Comparison of ENCODE assay signal across 11 cellular contexts in genomic region chr11:130163346-130164220, GRCh38. TPM values are rescaled to one million over a fixed set of nuclear protein-coding genes. Genes with fewer than 3 reads are reported as not detected.
A peak's percentile ranks its signal among the peaks of the same experiment; 100 is the strongest.
DNase-seq lines count a peak whose midpoint lies in the region; ATAC-seq and TF ChIP-seq lines count a peak whose summit lies in the region.
"Had no signal": no experiment of that assay in that cellular context is flagged by ENCODE, and none has a peak within 500 bp of the region (broad histone marks: within the 10 kb centered on the region; RNA-seq: fewer than 3 reads in every experiment).

No MANE protein-coding gene starts in this region.

- H3K27me3 Mint-ChIP-seq in progenitor cell of endocrine pancreas (peaks cover 10% of the 10 kb centered on the region), T-cell (peaks cover 57 to 64% of the 10 kb centered on the region in 2 donors)

- POLR2A ChIA-PET in RWPE1 (lab: Yijun Ruan, JAX; ENCODE audit: low non-redundant PET) (no interaction called here), T-cell (lab: Charles Lee) (no interaction called here)

- H3K4me1 Mint-ChIP-seq in progenitor cell of endocrine pancreas (ENCODE audit: low read depth) (peaks cover 16% of the 10 kb centered on the region), T-cell (peaks cover 10 to 19% (median 11%) of the 10 kb centered on the region in 3 donors)

- H3K9me3 ChIP-seq in endocrine pancreas (ENCODE audit: control insufficient read depth, low read length): no peaks in the 10 kb centered on the region

- H3K4me3 ChIP-seq in HFF-Myc (replicated peaks; ENCODE audit: low read depth, low read length) (no peak overlapping the region), endocrine pancreas (ENCODE audit: control insufficient read depth, insufficient read depth, low read length) (no peak overlapping the region)

- H3K36me3 ChIP-seq in endocrine pancreas (ENCODE audit: control insufficient read depth, insufficient read depth, low read length): no peaks in the 10 kb centered on the region

- no peaks in the 10 kb centered on the region for H3K36me3 Mint-ChIP-seq in progenitor cell of endocrine pancreas (ENCODE audit: insufficient read depth)
- H3K36me3 Mint-ChIP-seq in T-cell: no peaks in the 10 kb centered on the region

- no peaks in the 10 kb centered on the region for H3K9me3 Mint-ChIP-seq in progenitor cell of endocrine pancreas (ENCODE audit: low read depth)
- no peaks in the 10 kb centered on the region for H3K9me3 Mint-ChIP-seq in T-cell
- H3K9me3 Mint-ChIP-seq: activated naive CD4-positive, alpha-beta T cell treated with anti-CD3 and anti-CD28 coated beads, Interleukin-2, amount 50 U/mL, for 72 hours had no signal

- ATAC-seq in T-cell (replicated peaks in 1 of 4): no peak

- no peak overlapping the region for H3K27ac ChIP-seq in RWPE1

- peaks cover 5% of the 10 kb centered on the region for H3K4me1 ChIP-seq in endocrine pancreas (ENCODE audit: control insufficient read depth, insufficient read depth, low read length)

- H3K27ac Mint-ChIP-seq in progenitor cell of endocrine pancreas: peak overlapping the region; percentile 57
- no peak overlapping the region for H3K27ac Mint-ChIP-seq in T-cell
- H3K27ac Mint-ChIP-seq: activated naive CD4-positive, alpha-beta T cell treated with anti-CD3 and anti-CD28 coated beads, Interleukin-2, amount 50 U/mL, for 72 hours had no signal

- peak; percentile 16 for TF ChIP-seq CTCF in HFF-Myc (IDR thresholded peaks at IDR 0.05; ENCODE audit: low read depth, low read length, missing control alignments)
- no peak for TF ChIP-seq CTCF in progenitor cell of endocrine pancreas (IDR thresholded peaks at IDR 0.05; ENCODE audit: unreplicated experiment)
- TF ChIP-seq CTCF in RWPE1 (conservative IDR thresholded peaks at IDR 0.05; ENCODE audit: low read depth): no peak

- CTCF ChIA-PET in RWPE1 (lab: Yijun Ruan, JAX): interaction anchor here (0.6 kb wide), 1 partner anchor 271 kb away, joined by 7 read pairs; no protein-coding TSS in a partner anchor
- CTCF ChIA-PET in T-cell (lab: Charles Lee): no interaction called here

- H3K9ac ChIP-seq in endocrine pancreas (ENCODE audit: control insufficient read depth, insufficient read depth, low read length): peak overlapping the region; percentile 45

- H3K27me3 ChIP-seq in endocrine pancreas (ENCODE audit: control insufficient read depth, insufficient read depth, low read length): no peaks in the 10 kb centered on the region

- no peak overlapping the region for H3K4me3 Mint-ChIP-seq in progenitor cell of endocrine pancreas (ENCODE audit: low read depth)
- no peak overlapping the region for H3K4me3 Mint-ChIP-seq in T-cell

- DNase-seq in HFF-Myc (ENCODE audit: extremely low read depth, low read depth) (no peak), NOMO-1 treated with dmso at 0.1 percent for 144 hours (lab: John Stamatoyannopoulos, UW; ENCODE audit: unreplicated experiment) (peak; percentile 55), progenitor cell of endocrine pancreas (ENCODE audit: low spot score, unreplicated experiment) (no peak), HUDEP-2 (lab: John Stamatoyannopoulos, UW; ENCODE audit: unreplicated experiment in 76 of 76) (no peak), RWPE1 (ENCODE audit: low spot score) (no peak), SW 1271 (lab: John Stamatoyannopoulos, UW) (no peak), T-cell (no peak)

RNA-seq across cellular contexts. Expression of gene ST14, which starts 4.0 kb away (rescaled TPM):
- total RNA-seq in progenitor cell of endocrine pancreas (94.7 and 94.9 TPM in 2 replicates), T-cell (1 to 10 TPM in 2 of 5 donors, under 1 TPM in 3; 0.49 to 1.5 (median 0.82) TPM)
- total RNA-seq: frontal cortex, LHCN-M2 had no signal

Comparison
In these comparisons a context has a peak if more than half of its experiments do, and no peak if none do; other contexts are left out.
1. RNA of gene ST14, which starts 4.0 kb away (total RNA-seq): 94.7 to 94.9 TPM in progenitor cell of endocrine pancreas; 0.49 to 1.5 TPM in T-cell; every median in the first group is over 10 times any median in the second.